1 cellular context compared by ENCODE assay signal in the genomic region with DNA sequence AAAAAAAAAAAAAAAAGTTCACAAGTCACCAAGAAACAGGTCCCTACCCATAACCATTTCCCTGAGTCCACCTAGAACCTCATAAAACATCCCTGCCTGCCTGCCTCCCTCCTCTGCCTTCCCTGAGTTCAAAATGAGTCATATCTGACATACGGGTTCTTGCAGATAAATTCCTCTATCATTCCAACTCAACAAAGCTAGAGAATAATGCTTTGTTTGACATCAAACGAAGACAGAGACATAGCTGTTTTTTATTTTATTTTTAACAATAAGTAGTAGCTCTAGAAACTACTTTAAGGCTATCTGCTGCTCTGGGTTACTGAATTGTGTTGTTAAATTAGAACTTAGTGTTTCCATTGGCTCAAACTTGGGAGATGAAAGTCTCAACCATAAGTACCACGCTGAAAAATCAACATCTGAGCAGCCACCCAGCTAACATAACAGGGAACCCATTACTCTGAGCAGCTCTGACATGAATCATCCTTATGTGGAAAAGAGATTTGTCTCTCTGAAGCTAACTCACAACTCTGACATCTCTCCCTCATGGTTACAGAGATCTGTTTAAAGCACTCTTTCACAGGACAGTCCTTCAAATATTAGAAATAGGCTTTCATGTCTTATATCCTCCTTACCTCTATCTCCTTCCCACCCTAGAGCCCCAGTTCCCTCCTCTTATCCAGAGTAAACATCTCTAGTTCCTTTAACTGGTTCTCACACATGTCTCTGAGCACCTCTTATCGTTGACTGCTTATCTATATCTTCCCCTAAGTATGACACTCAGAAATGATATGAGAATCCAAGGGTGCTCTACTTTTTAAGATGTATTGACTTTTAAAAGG.
A peak's percentile ranks its signal among the peaks of the same experiment; 100 is the strongest.
TF ChIP-seq lines count a peak whose summit lies in the region.

No MANE protein-coding gene starts in this region.

TF ChIP-seq in K562, 482 proteins besides CTCF, POLR2A, EP300 and RAD21 (continued from another document and continues in another):
- TF ChIP-seq CBFA2T2 (conservative IDR thresholded peaks at IDR 0.05) (peak; percentile 80), FOXA1 (IDR thresholded peaks at IDR 0.05; ENCODE audit: borderline replicate concordance) (no peak), AFF4 (CRISPR knock-in tag; IDR thresholded peaks at IDR 0.05) (no peak), RBBP5 (IDR thresholded peaks at IDR 0.05; ENCODE audit: borderline replicate concordance, insufficient read depth, low read length, poor library complexity, severe bottlenecking) (no peak), SMAD1 (IDR thresholded peaks at IDR 0.05; ENCODE audit: low read depth, low read length, partially characterized antibody) (no peak), DMBX1 (CRISPR knock-in tag; IDR thresholded peaks at IDR 0.05; ENCODE audit: borderline replicate concordance) (no peak), JUND (IDR thresholded peaks at IDR 0.05; ENCODE audit: borderline replicate concordance, low read depth, low read length) (peak; percentile 84), JUND (tag; IDR thresholded peaks at IDR 0.05; ENCODE audit: borderline replicate concordance, low read depth, low read length) (peak; percentile 73; the same call in 2 of the 3 replicates), FOXO4 (CRISPR knock-in tag; IDR thresholded peaks at IDR 0.05) (no peak), GABPA (tag; conservative IDR thresholded peaks at IDR 0.05; ENCODE audit: low read depth) (no peak), ETV5 (CRISPR knock-in tag; IDR thresholded peaks at IDR 0.05; ENCODE audit: low read depth) (no peak), HLTF (IDR thresholded peaks at IDR 0.05) (no peak), MCM3 (IDR thresholded peaks at IDR 0.05) (no peak), RFX7 (CRISPR knock-in tag; IDR thresholded peaks at IDR 0.05) (no peak), KAT7 (CRISPR knock-in tag; IDR thresholded peaks at IDR 0.05; ENCODE audit: borderline replicate concordance) (no peak), KLF10 (CRISPR knock-in tag; IDR thresholded peaks at IDR 0.05) (no peak), SAFB2 (IDR thresholded peaks at IDR 0.05; ENCODE audit: borderline replicate concordance, low read depth, low read length, severe bottlenecking) (no peak), HNRNPUL1 (IDR thresholded peaks at IDR 0.05; ENCODE audit: low read length) (no peak), NEUROD1 (IDR thresholded peaks at IDR 0.05; ENCODE audit: borderline replicate concordance, low read depth, low read length, partially characterized antibody) (no peak), XRCC4 (IDR thresholded peaks at IDR 0.05; ENCODE audit: extremely low read depth, insufficient read depth, insufficient read length) (no peak), ZSCAN29 (IDR thresholded peaks at IDR 0.05) (no peak), MTA3 (IDR thresholded peaks at IDR 0.05; ENCODE audit: borderline replicate concordance) (peak; percentile 59; the same call in 1 of the 2 replicates), CCAR2 (IDR thresholded peaks at IDR 0.05; ENCODE audit: low read depth, low read length) (no peak), ZNF778 (CRISPR knock-in tag; IDR thresholded peaks at IDR 0.05) (no peak), RCOR1 (IDR thresholded peaks at IDR 0.05; ENCODE audit: borderline replicate concordance in 1 of 2, low read depth in 2 of 2, low read length in 2 of 2) (peak in 1 of 2 experiments; percentile 70; a peak in 1 of 4 replicates), RAD51 (IDR thresholded peaks at IDR 0.05; ENCODE audit: borderline replicate concordance, low read depth) (no peak), ZNF76 (CRISPR knock-in tag; IDR thresholded peaks at IDR 0.05; ENCODE audit: borderline replicate concordance) (no peak), HNRNPLL (IDR thresholded peaks at IDR 0.05; ENCODE audit: low read depth, low read length, poor library complexity, severe bottlenecking) (no peak), SETDB1 (IDR thresholded peaks at IDR 0.05; ENCODE audit: low read length) (no peak), ZKSCAN8 (CRISPR knock-in tag; IDR thresholded peaks at IDR 0.05) (no peak), ETV1 (tag; conservative IDR thresholded peaks at IDR 0.05; ENCODE audit: low read depth) (no peak), ZNF184 (CRISPR knock-in tag; IDR thresholded peaks at IDR 0.05) (no peak), ILK (tag; IDR thresholded peaks at IDR 0.05; ENCODE audit: borderline replicate concordance, low read depth) (no peak), ZC3H8 (IDR thresholded peaks at IDR 0.05) (no peak), POLR3A (IDR thresholded peaks at IDR 0.05; ENCODE audit: borderline replicate concordance, extremely low read depth, insufficient read depth, insufficient read length) (no peak), KAT8 (IDR thresholded peaks at IDR 0.05; ENCODE audit: low read depth) (no peak)
- TF ChIP-seq, protein P1, sequence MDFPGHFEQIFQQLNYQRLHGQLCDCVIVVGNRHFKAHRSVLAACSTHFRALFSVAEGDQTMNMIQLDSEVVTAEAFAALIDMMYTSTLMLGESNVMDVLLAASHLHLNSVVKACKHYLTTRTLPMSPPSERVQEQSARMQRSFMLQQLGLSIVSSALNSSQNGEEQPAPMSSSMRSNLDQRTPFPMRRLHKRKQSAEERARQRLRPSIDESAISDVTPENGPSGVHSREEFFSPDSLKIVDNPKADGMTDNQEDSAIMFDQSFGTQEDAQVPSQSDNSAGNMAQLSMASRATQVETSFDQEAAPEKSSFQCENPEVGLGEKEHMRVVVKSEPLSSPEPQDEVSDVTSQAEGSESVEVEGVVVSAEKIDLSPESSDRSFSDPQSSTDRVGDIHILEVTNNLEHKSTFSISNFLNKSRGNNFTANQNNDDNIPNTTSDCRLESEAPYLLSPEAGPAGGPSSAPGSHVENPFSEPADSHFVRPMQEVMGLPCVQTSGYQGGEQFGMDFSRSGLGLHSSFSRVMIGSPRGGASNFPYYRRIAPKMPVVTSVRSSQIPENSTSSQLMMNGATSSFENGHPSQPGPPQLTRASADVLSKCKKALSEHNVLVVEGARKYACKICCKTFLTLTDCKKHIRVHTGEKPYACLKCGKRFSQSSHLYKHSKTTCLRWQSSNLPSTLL (IDR thresholded peaks at IDR 0.05) = no peak
- TF ChIP-seq, protein P2, sequence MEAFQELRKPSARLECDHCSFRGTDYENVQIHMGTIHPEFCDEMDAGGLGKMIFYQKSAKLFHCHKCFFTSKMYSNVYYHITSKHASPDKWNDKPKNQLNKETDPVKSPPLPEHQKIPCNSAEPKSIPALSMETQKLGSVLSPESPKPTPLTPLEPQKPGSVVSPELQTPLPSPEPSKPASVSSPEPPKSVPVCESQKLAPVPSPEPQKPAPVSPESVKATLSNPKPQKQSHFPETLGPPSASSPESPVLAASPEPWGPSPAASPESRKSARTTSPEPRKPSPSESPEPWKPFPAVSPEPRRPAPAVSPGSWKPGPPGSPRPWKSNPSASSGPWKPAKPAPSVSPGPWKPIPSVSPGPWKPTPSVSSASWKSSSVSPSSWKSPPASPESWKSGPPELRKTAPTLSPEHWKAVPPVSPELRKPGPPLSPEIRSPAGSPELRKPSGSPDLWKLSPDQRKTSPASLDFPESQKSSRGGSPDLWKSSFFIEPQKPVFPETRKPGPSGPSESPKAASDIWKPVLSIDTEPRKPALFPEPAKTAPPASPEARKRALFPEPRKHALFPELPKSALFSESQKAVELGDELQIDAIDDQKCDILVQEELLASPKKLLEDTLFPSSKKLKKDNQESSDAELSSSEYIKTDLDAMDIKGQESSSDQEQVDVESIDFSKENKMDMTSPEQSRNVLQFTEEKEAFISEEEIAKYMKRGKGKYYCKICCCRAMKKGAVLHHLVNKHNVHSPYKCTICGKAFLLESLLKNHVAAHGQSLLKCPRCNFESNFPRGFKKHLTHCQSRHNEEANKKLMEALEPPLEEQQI (IDR thresholded peaks at IDR 0.05) = peak; percentile 59; the same call in 1 of the 2 replicates
- TF ChIP-seq, protein P3, sequence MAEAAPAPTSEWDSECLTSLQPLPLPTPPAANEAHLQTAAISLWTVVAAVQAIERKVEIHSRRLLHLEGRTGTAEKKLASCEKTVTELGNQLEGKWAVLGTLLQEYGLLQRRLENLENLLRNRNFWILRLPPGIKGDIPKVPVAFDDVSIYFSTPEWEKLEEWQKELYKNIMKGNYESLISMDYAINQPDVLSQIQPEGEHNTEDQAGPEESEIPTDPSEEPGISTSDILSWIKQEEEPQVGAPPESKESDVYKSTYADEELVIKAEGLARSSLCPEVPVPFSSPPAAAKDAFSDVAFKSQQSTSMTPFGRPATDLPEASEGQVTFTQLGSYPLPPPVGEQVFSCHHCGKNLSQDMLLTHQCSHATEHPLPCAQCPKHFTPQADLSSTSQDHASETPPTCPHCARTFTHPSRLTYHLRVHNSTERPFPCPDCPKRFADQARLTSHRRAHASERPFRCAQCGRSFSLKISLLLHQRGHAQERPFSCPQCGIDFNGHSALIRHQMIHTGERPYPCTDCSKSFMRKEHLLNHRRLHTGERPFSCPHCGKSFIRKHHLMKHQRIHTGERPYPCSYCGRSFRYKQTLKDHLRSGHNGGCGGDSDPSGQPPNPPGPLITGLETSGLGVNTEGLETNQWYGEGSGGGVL (CRISPR knock-in tag; IDR thresholded peaks at IDR 0.05) = no peak
- TF ChIP-seq, protein P4, sequence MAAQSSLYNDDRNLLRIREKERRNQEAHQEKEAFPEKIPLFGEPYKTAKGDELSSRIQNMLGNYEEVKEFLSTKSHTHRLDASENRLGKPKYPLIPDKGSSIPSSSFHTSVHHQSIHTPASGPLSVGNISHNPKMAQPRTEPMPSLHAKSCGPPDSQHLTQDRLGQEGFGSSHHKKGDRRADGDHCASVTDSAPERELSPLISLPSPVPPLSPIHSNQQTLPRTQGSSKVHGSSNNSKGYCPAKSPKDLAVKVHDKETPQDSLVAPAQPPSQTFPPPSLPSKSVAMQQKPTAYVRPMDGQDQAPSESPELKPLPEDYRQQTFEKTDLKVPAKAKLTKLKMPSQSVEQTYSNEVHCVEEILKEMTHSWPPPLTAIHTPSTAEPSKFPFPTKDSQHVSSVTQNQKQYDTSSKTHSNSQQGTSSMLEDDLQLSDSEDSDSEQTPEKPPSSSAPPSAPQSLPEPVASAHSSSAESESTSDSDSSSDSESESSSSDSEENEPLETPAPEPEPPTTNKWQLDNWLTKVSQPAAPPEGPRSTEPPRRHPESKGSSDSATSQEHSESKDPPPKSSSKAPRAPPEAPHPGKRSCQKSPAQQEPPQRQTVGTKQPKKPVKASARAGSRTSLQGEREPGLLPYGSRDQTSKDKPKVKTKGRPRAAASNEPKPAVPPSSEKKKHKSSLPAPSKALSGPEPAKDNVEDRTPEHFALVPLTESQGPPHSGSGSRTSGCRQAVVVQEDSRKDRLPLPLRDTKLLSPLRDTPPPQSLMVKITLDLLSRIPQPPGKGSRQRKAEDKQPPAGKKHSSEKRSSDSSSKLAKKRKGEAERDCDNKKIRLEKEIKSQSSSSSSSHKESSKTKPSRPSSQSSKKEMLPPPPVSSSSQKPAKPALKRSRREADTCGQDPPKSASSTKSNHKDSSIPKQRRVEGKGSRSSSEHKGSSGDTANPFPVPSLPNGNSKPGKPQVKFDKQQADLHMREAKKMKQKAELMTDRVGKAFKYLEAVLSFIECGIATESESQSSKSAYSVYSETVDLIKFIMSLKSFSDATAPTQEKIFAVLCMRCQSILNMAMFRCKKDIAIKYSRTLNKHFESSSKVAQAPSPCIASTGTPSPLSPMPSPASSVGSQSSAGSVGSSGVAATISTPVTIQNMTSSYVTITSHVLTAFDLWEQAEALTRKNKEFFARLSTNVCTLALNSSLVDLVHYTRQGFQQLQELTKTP (IDR thresholded peaks at IDR 0.05; ENCODE audit: low read depth in 1 of 2, partially characterized antibody in 2 of 2) = peak; percentile 31 to 71
- TF ChIP-seq, protein P5, sequence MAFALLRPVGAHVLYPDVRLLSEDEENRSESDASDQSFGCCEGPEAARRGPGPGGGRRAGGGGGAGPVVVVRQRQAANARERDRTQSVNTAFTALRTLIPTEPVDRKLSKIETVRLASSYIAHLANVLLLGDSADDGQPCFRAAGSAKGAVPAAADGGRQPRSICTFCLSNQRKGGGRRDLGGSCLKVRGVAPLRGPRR (CRISPR knock-in tag; IDR thresholded peaks at IDR 0.05) = no peak
- TF ChIP-seq, protein P6, sequence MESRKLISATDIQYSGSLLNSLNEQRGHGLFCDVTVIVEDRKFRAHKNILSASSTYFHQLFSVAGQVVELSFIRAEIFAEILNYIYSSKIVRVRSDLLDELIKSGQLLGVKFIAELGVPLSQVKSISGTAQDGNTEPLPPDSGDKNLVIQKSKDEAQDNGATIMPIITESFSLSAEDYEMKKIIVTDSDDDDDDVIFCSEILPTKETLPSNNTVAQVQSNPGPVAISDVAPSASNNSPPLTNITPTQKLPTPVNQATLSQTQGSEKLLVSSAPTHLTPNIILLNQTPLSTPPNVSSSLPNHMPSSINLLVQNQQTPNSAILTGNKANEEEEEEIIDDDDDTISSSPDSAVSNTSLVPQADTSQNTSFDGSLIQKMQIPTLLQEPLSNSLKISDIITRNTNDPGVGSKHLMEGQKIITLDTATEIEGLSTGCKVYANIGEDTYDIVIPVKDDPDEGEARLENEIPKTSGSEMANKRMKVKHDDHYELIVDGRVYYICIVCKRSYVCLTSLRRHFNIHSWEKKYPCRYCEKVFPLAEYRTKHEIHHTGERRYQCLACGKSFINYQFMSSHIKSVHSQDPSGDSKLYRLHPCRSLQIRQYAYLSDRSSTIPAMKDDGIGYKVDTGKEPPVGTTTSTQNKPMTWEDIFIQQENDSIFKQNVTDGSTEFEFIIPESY (CRISPR knock-in tag; IDR thresholded peaks at IDR 0.05) = no peak
